In the genomic region with DNA sequence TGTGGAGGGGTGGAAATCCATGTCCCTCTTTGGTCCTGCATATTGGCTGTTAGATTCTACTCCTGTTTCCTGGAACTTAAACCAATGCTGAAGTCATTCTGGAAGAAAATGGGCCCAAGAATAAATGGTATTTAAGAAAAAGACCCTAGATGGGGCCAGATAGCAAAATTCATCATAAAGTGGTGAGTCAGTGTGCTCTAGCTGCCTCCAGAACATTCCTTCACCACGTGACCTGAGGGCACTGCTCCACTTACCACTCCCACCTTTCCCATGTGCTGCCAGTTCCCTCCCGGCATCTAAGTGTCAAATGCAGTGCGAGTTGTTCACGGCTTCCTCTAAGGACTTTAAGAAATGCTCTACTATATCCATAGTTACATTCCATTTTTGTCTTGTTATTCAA, we compare ENCODE assay signal across 2 cellular contexts.
TF ChIP-seq lines count a peak whose summit lies in the region.

No MANE protein-coding gene starts in this region.

TF ChIP-seq in IMR-90, 13 proteins besides CTCF, POLR2A, EP300 and RAD21:
- TF ChIP-seq MAFK (IDR thresholded peaks at IDR 0.05; ENCODE audit: low read depth, low read length) (no peak), FOS (IDR thresholded peaks at IDR 0.05; ENCODE audit: low read depth, low read length) (no peak), RCOR1 (IDR thresholded peaks at IDR 0.05; ENCODE audit: insufficient replicate concordance, low read length) (no peak), RFX5 (IDR thresholded peaks at IDR 0.05; ENCODE audit: low read depth, low read length) (no peak), CEBPB (IDR thresholded peaks at IDR 0.05; ENCODE audit: low read depth, low read length) (no peak), NFE2L2 (IDR thresholded peaks at IDR 0.05; ENCODE audit: low read depth, low read length) (no peak), MXI1 (IDR thresholded peaks at IDR 0.05; ENCODE audit: borderline replicate concordance, low read depth, low read length) (peak; percentile 74; the same call in 1 of the 2 replicates)
- TF ChIP-seq, protein P1, sequence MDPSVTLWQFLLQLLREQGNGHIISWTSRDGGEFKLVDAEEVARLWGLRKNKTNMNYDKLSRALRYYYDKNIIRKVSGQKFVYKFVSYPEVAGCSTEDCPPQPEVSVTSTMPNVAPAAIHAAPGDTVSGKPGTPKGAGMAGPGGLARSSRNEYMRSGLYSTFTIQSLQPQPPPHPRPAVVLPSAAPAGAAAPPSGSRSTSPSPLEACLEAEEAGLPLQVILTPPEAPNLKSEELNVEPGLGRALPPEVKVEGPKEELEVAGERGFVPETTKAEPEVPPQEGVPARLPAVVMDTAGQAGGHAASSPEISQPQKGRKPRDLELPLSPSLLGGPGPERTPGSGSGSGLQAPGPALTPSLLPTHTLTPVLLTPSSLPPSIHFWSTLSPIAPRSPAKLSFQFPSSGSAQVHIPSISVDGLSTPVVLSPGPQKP (IDR thresholded peaks at IDR 0.05; ENCODE audit: borderline replicate concordance, low read depth, low read length) = no peak
- TF ChIP-seq, protein P2, sequence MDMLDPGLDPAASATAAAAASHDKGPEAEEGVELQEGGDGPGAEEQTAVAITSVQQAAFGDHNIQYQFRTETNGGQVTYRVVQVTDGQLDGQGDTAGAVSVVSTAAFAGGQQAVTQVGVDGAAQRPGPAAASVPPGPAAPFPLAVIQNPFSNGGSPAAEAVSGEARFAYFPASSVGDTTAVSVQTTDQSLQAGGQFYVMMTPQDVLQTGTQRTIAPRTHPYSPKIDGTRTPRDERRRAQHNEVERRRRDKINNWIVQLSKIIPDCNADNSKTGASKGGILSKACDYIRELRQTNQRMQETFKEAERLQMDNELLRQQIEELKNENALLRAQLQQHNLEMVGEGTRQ (IDR thresholded peaks at IDR 0.05; ENCODE audit: low read depth, low read length) = peak; percentile 78

TF ChIP-seq in GM12878, 131 proteins besides CTCF, POLR2A, EP300 and RAD21:
- TF ChIP-seq WRNIP1 (IDR thresholded peaks at IDR 0.05; ENCODE audit: borderline replicate concordance, low read depth, low read length) (no peak), NRF1 (conservative IDR thresholded peaks at IDR 0.05; ENCODE audit: low read depth, low read length) (no peak), SREBF2 (IDR thresholded peaks at IDR 0.05; ENCODE audit: low read length) (no peak), NR2C2 (IDR thresholded peaks at IDR 0.05; ENCODE audit: borderline replicate concordance, control insufficient read depth, insufficient read length, low read depth) (no peak)
- TF ChIP-seq, protein P3, sequence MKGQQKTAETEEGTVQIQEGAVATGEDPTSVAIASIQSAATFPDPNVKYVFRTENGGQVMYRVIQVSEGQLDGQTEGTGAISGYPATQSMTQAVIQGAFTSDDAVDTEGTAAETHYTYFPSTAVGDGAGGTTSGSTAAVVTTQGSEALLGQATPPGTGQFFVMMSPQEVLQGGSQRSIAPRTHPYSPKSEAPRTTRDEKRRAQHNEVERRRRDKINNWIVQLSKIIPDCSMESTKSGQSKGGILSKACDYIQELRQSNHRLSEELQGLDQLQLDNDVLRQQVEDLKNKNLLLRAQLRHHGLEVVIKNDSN (IDR thresholded peaks at IDR 0.05; ENCODE audit: borderline replicate concordance, extremely low read length, insufficient read depth, low read depth, low read length) = peak; percentile 36
- TF ChIP-seq, protein P4, sequence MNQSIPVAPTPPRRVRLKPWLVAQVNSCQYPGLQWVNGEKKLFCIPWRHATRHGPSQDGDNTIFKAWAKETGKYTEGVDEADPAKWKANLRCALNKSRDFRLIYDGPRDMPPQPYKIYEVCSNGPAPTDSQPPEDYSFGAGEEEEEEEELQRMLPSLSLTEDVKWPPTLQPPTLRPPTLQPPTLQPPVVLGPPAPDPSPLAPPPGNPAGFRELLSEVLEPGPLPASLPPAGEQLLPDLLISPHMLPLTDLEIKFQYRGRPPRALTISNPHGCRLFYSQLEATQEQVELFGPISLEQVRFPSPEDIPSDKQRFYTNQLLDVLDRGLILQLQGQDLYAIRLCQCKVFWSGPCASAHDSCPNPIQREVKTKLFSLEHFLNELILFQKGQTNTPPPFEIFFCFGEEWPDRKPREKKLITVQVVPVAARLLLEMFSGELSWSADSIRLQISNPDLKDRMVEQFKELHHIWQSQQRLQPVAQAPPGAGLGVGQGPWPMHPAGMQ (IDR thresholded peaks at IDR 0.05; ENCODE audit: borderline replicate concordance) = no peak
TF ChIP-seq in GM12878: peak in this region for 1.
